Comparison of ENCODE assay signal across 16 cellular contexts in the genomic region with DNA sequence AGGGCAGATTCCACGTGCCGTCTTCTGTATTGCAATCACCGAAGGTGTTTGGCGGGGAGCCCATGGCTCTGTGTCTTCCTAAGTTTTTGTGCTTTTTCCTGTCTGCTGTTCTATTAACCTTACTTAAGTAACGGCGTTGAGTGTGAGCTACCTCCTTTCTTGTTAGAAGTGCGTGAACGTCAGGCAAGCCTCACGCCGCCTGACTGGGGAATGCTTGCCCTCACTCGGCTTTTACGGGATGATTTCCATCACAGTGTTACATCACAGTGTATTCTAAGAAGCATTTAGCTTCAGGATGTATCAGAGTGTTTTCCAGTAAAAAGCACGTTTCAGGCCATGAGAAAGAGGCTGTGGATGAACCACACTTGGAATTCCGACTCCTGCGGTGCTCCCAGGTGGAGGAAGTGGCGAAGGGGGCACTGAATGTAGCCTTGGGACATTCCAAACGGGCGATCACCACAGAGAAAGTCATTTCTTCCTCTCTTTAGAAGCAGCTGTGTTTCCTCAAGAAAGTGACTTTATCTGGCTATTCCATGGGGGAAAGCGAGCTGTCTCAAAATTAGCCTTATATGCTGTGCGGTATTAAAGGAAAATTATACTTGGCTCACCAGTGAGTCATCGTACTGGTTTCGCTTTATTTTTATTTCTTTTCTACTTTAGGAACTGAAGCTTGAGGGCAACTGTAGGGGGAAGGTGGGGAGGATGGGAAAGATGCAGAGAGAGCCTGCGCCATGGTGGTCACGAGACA.
DNase-seq lines count a peak whose midpoint lies in the region; ATAC-seq and TF ChIP-seq lines count a peak whose summit lies in the region.
"Had no signal": no experiment of that assay in that cellular context is flagged by ENCODE, and none has a peak within 500 bp of the region (broad histone marks: within the 10 kb centered on the region; RNA-seq: fewer than 3 reads in every experiment).

No MANE protein-coding gene starts in this region.

- intact Hi-C loops in tibial artery (cut with DNase I; ENCODE audit: low total_unique reads) = no loop called here

- H3K4me3 ChIP-seq in fibroblast of pulmonary artery (replicated peaks; ENCODE audit: low read depth, low read length) (peak overlapping the region; percentile 44), muscle layer of colon (ENCODE audit: low read depth in 1 of 2, low read length in 2 of 2) (peak overlapping the region in 1 of 2 donors; percentile 22), tibial artery (peak overlapping the region; percentile 46 to 50)
- H3K4me3 ChIP-seq: SJSA1 had no signal

- H3K36me3 ChIP-seq in muscle layer of colon (ENCODE audit: insufficient read depth, low read length) (no peaks in the 10 kb centered on the region), tibial artery (no peaks in the 10 kb centered on the region)
- H3K36me3 ChIP-seq: SJSA1 had no signal

- no peak for ATAC-seq in WTC11
- ATAC-seq in HG02885 (IDR thresholded peaks at IDR 0.05; ENCODE audit: poor library complexity, unreplicated experiment) = no peak
- no peak for ATAC-seq in GM21367 (IDR thresholded peaks at IDR 0.05; ENCODE audit: unreplicated experiment)
- ATAC-seq in HG02610 (IDR thresholded peaks at IDR 0.05; ENCODE audit: unreplicated experiment) = no peak
- ATAC-seq in HG03469 (IDR thresholded peaks at IDR 0.05; ENCODE audit: unreplicated experiment) = no peak
- ATAC-seq: HepG2 had no signal

- no peaks in the 10 kb centered on the region; the same call in 1 of the 2 replicates for H3K27me3 Mint-ChIP-seq in WTC11 (ENCODE audit: low read depth)

- H3K4me1 ChIP-seq in muscle layer of colon (ENCODE audit: insufficient read depth, low read length) (peaks cover 5% of the 10 kb centered on the region), tibial artery (peaks cover 0 to 19% (median 9%) of the 10 kb centered on the region in 4 donors)

- H3K27ac Mint-ChIP-seq in WTC11 = peak overlapping the region; percentile 42
- H3K27ac Mint-ChIP-seq: activated T-cell treated with anti-CD3 and anti-CD28 coated beads, Interleukin-2, amount 50 U/mL, for 24 hours; CD4-positive, alpha-beta memory T cell; endodermal cell; progenitor cell of endocrine pancreas; stimulated activated naive CD8-positive, alpha-beta T cell treated with anti-CD3 and anti-CD28 coated beads, Interleukin-15, Interleukin-2, amounts not matched to agents 100 ng/mL and 50 ng/mL, for 24 hours had no signal

- H3K4me1 Mint-ChIP-seq in WTC11 = peaks cover 43% of the 10 kb centered on the region
- H3K4me1 Mint-ChIP-seq: CD4-positive, alpha-beta memory T cell had no signal

- no peak overlapping the region for H3K9ac ChIP-seq in muscle layer of colon (ENCODE audit: low read length)

- H3K27me3 ChIP-seq in muscle layer of colon (ENCODE audit: control insufficient read depth in 1 of 2, insufficient read depth in 2 of 2, low read length in 2 of 2) = no peaks in the 10 kb centered on the region
- H3K27me3 ChIP-seq in tibial artery = no peaks in the 10 kb centered on the region
- H3K27me3 ChIP-seq: SJSA1 had no signal

- H3K4me3 Mint-ChIP-seq in WTC11 = no peak overlapping the region
- H3K4me3 Mint-ChIP-seq: activated T-cell treated with anti-CD3 and anti-CD28 coated beads, Interleukin-2, amount 50 U/mL, for 24 hours; CD4-positive, alpha-beta memory T cell; endodermal cell; stimulated activated naive CD8-positive, alpha-beta T cell treated with anti-CD3 and anti-CD28 coated beads, Interleukin-15, Interleukin-2, amounts not matched to agents 100 ng/mL and 50 ng/mL, for 24 hours had no signal

- H3K36me3 Mint-ChIP-seq in WTC11 = no peaks in the 10 kb centered on the region; the same call in 1 of the 2 replicates
- H3K36me3 Mint-ChIP-seq: CD4-positive, alpha-beta memory T cell had no signal

- no peak for TF ChIP-seq CTCF in WTC11 (IDR thresholded peaks at IDR 0.05)
- TF ChIP-seq CTCF in fibroblast of pulmonary artery (IDR thresholded peaks at IDR 0.05; ENCODE audit: low read length, missing control alignments) = no peak
- TF ChIP-seq CTCF in tibial artery (IDR thresholded peaks at IDR 0.05) = peak in 1 of 2 experiments; percentile 13

- H3K9me3 ChIP-seq in muscle layer of colon (ENCODE audit: low read length) (no peaks in the 10 kb centered on the region), tibial artery (no peaks in the 10 kb centered on the region)
- H3K9me3 ChIP-seq: SJSA1 had no signal

- H3K9me3 Mint-ChIP-seq in WTC11 = peaks cover 10% of the 10 kb centered on the region
- H3K9me3 Mint-ChIP-seq: endodermal cell had no signal

- POLR2A ChIA-PET in WTC11 (lab: Charles Lee) = no interaction called here

- H3K27ac ChIP-seq in muscle layer of colon (ENCODE audit: low read depth, low read length) = peak overlapping the region; percentile 22
- peak overlapping the region; percentile 78 to 89 for H3K27ac ChIP-seq in tibial artery
- H3K27ac ChIP-seq: SJSA1 had no signal

- CTCF ChIA-PET in WTC11 (lab: Charles Lee) = interaction anchor here (0.7 kb wide), 1 partner anchor 17 kb away, joined by 3 read pairs; no protein-coding TSS in a partner anchor

- DNase-seq in WTC11 (ENCODE audit: low spot score) (no peak), fibroblast of pulmonary artery (ENCODE audit: low read depth) (peak; percentile 90), tibial artery (peak; percentile 46 to 80)
- DNase-seq: activated T-cell treated with anti-CD3 and anti-CD28 coated beads, Interleukin-2, amount 50 U/mL, for 24 hours; CD4-positive, alpha-beta memory T cell; endodermal cell; NCI-H1436 treated with DMSO at 0.1 percent for 48 hours had no signal

TF ChIP-seq in WTC11, 78 proteins besides CTCF, POLR2A, EP300 and RAD21:
- TF ChIP-seq ATF1 (CRISPR knock-in tag; IDR thresholded peaks at IDR 0.05) = no peak
- TF ChIP-seq, protein P1, sequence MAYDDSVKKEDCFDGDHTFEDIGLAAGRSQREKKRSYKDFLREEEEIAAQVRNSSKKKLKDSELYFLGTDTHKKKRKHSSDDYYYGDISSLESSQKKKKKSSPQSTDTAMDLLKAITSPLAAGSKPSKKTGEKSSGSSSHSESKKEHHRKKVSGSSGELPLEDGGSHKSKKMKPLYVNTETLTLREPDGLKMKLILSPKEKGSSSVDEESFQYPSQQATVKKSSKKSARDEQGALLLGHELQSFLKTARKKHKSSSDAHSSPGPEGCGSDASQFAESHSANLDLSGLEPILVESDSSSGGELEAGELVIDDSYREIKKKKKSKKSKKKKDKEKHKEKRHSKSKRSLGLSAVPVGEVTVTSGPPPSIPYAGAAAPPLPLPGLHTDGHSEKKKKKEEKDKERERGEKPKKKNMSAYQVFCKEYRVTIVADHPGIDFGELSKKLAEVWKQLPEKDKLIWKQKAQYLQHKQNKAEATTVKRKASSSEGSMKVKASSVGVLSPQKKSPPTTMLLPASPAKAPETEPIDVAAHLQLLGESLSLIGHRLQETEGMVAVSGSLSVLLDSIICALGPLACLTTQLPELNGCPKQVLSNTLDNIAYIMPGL (CRISPR knock-in tag; IDR thresholded peaks at IDR 0.05) = no peak
- TF ChIP-seq MYBL2 (CRISPR knock-in tag; IDR thresholded peaks at IDR 0.05) = no peak
